In the genomic region with DNA sequence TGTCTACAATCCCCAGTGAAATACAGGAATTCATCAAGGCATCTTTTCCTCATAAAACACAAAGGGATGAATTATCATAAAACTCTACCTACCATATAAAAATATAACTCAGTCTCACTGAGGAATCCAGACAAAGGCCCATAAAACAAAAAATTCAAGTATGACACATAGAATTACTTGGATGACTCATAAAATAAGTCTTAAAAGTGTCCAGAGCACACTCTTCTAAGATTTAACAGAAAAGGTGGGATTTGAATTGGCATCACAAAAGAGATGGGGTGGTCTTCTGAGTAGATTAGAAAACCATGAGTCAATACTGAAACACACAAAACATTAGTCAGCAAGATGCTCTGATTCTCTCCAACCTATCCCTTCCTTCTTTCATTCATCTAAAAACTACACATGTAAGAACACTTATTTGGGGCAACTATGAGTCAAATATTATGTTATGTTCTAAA, we compare ENCODE assay signal across 17 cellular contexts.
DNase-seq lines count a peak whose midpoint lies in the region; ATAC-seq, FAIRE-seq and TF ChIP-seq lines count a peak whose summit lies in the region.
"Had no signal": no experiment of that assay in that cellular context is flagged by ENCODE, and none has a peak within 500 bp of the region (broad histone marks: within the 10 kb centered on the region; RNA-seq: fewer than 3 reads in every experiment).

No MANE protein-coding gene starts in this region.

- no peaks in the 10 kb centered on the region for H3K36me3 Mint-ChIP-seq in osteocyte (ENCODE audit: unreplicated experiment)
- H3K36me3 Mint-ChIP-seq: stimulated activated naive B cell treated with anti-CD40 and anti-IgM and Interleukin-4, amounts not matched to agents 10 μg/mL and 1 μg/mL and 100 μg/mL, for 72 hours had no signal

- DNase-seq in EL: peak; percentile 11
- peak; percentile 6 for DNase-seq in bronchial epithelial cell (ENCODE audit: low read depth)
- DNase-seq in midbrain (lab: John Stamatoyannopoulos, UW): no peak
- DNase-seq in osteocyte (ENCODE audit: extremely low spot score, unreplicated experiment): no peak
- DNase-seq in colonic mucosa: no peak
- DNase-seq: NCI-H1048; NCI-H524; SHP77 treated with DMSO at 0.1 percent for 48 hours; stimulated activated CD4-positive, alpha-beta T cell treated with anti-CD3 and anti-CD28 coated beads, Interleukin-1b, Interleukin-23, amount 100 ng/mL, for 48 hours; stimulated activated naive B cell treated with anti-CD40 and anti-IgM and Interleukin-4, amounts not matched to agents 10 μg/mL and 1 μg/mL and 100 μg/mL, for 72 hours had no signal

- ATAC-seq in GM21529 (IDR thresholded peaks at IDR 0.05; ENCODE audit: unreplicated experiment): peak; percentile 70
- peak; percentile 59 for ATAC-seq in HG03378 (IDR thresholded peaks at IDR 0.05; ENCODE audit: unreplicated experiment)
- no peak for ATAC-seq in GM21515 (IDR thresholded peaks at IDR 0.05; ENCODE audit: unreplicated experiment)
- ATAC-seq: stimulated activated naive B cell treated with anti-CD40 and anti-IgM and Interleukin-4, amounts not matched to agents 10 μg/mL and 1 μg/mL and 100 μg/mL, for 72 hours had no signal

- H3K27ac ChIP-seq in colonic mucosa: no peak overlapping the region
- H3K27ac ChIP-seq: prostate gland, vagina had no signal

- no peak overlapping the region for H3K4me3 Mint-ChIP-seq in osteocyte (ENCODE audit: unreplicated experiment)
- H3K4me3 Mint-ChIP-seq: dendritic cell treated with granulocyte-macrophage colony-stimulating factor and Interleukin-4, amounts not matched to agents 40 ng/mL and 50 ng/mL, for 4 days; stimulated activated naive B cell treated with anti-CD40 and anti-IgM and Interleukin-4, amounts not matched to agents 10 μg/mL and 1 μg/mL and 100 μg/mL, for 72 hours had no signal

- H3K27me3 Mint-ChIP-seq in osteocyte (ENCODE audit: unreplicated experiment): no peaks in the 10 kb centered on the region
- H3K27me3 Mint-ChIP-seq: dendritic cell treated with granulocyte-macrophage colony-stimulating factor and Interleukin-4, amounts not matched to agents 40 ng/mL and 50 ng/mL, for 4 days; stimulated activated naive B cell treated with anti-CD40 and anti-IgM and Interleukin-4, amounts not matched to agents 10 μg/mL and 1 μg/mL and 100 μg/mL, for 72 hours had no signal

- H3K27me3 ChIP-seq in bronchial epithelial cell (ENCODE audit: control insufficient read depth, insufficient read depth, low read length) (no peaks in the 10 kb centered on the region), colonic mucosa (no peaks in the 10 kb centered on the region)
- H3K27me3 ChIP-seq: vagina had no signal

- H3K4me1 ChIP-seq in colonic mucosa: no peaks in the 10 kb centered on the region
- H3K4me1 ChIP-seq: prostate gland, vagina had no signal

- no peak overlapping the region for H3K9ac ChIP-seq in colonic mucosa (ENCODE audit: low read depth in 2 of 2, low read length in 2 of 2)

- TF ChIP-seq CTCF in bronchial epithelial cell (IDR thresholded peaks at IDR 0.05; ENCODE audit: insufficient read depth, low read length, severe bottlenecking): no peak
- no peak for TF ChIP-seq CTCF in osteocyte (IDR thresholded peaks at IDR 0.05)
- TF ChIP-seq CTCF in colonic mucosa (IDR thresholded peaks at IDR 0.05): no peak

- intact Hi-C loops in colonic mucosa (cut with DNase I): no loop called here

- H3K4me3 ChIP-seq in bronchial epithelial cell (ENCODE audit: low read depth, low read length) (no peak overlapping the region), colonic mucosa (no peak overlapping the region)
- H3K4me3 ChIP-seq: prostate gland, vagina had no signal

- no peak overlapping the region for H3K27ac Mint-ChIP-seq in osteocyte (ENCODE audit: unreplicated experiment)
- H3K27ac Mint-ChIP-seq: dendritic cell treated with granulocyte-macrophage colony-stimulating factor and Interleukin-4, amounts not matched to agents 40 ng/mL and 50 ng/mL, for 4 days; stimulated activated naive B cell treated with anti-CD40 and anti-IgM and Interleukin-4, amounts not matched to agents 10 μg/mL and 1 μg/mL and 100 μg/mL, for 72 hours had no signal

- H3K4me1 Mint-ChIP-seq in osteocyte (ENCODE audit: unreplicated experiment): no peaks in the 10 kb centered on the region
- H3K4me1 Mint-ChIP-seq: stimulated activated naive B cell treated with anti-CD40 and anti-IgM and Interleukin-4, amounts not matched to agents 10 μg/mL and 1 μg/mL and 100 μg/mL, for 72 hours had no signal

- peaks cover 5% of the 10 kb centered on the region for H3K9me3 Mint-ChIP-seq in osteocyte (ENCODE audit: unreplicated experiment)

- H3K36me3 ChIP-seq in bronchial epithelial cell (ENCODE audit: control insufficient read depth, insufficient read depth, low read length) (no peaks in the 10 kb centered on the region), colonic mucosa (no peaks in the 10 kb centered on the region)
- H3K36me3 ChIP-seq: prostate gland, vagina had no signal

- FAIRE-seq in bronchial epithelial cell (lab: Jason Lieb, UNC): no peak
- FAIRE-seq: HTR-8/SVneo had no signal

- H3K9me3 ChIP-seq in colonic mucosa: no peaks in the 10 kb centered on the region
- H3K9me3 ChIP-seq: prostate gland, vagina had no signal

Comparison
In these comparisons a context has a peak if more than half of its experiments do, and no peak if none do; other contexts are left out.
1. DNase-seq: peak in EL (single experiment) and bronchial epithelial cell (single experiment); none in midbrain (single experiment), osteocyte (single experiment) and colonic mucosa (single experiment).